ENCODE assay signal across 1 cellular context in genomic region chr19:10089801-10090375, GRCh38.
TF ChIP-seq lines count a peak whose summit lies in the region.

No MANE protein-coding gene starts in this region.

TF ChIP-seq in HepG2, 621 proteins besides CTCF, POLR2A, EP300 and RAD21 (continued from another document):
- TF ChIP-seq HNF1A (IDR thresholded peaks at IDR 0.05; ENCODE audit: low read depth) (no peak), HNF1A (CRISPR knock-in tag; IDR thresholded peaks at IDR 0.05; ENCODE audit: borderline replicate concordance) (no peak), IKZF4 (CRISPR knock-in tag; IDR thresholded peaks at IDR 0.05; ENCODE audit: borderline replicate concordance, low read depth, not compliant biosample characterization) (no peak), ZNF317 (CRISPR knock-in tag; IDR thresholded peaks at IDR 0.05) (no peak), ZNF790 (CRISPR knock-in tag; IDR thresholded peaks at IDR 0.05; ENCODE audit: borderline replicate concordance) (no peak)
